ENCODE assay signal across 8 cellular contexts in the genomic region with DNA sequence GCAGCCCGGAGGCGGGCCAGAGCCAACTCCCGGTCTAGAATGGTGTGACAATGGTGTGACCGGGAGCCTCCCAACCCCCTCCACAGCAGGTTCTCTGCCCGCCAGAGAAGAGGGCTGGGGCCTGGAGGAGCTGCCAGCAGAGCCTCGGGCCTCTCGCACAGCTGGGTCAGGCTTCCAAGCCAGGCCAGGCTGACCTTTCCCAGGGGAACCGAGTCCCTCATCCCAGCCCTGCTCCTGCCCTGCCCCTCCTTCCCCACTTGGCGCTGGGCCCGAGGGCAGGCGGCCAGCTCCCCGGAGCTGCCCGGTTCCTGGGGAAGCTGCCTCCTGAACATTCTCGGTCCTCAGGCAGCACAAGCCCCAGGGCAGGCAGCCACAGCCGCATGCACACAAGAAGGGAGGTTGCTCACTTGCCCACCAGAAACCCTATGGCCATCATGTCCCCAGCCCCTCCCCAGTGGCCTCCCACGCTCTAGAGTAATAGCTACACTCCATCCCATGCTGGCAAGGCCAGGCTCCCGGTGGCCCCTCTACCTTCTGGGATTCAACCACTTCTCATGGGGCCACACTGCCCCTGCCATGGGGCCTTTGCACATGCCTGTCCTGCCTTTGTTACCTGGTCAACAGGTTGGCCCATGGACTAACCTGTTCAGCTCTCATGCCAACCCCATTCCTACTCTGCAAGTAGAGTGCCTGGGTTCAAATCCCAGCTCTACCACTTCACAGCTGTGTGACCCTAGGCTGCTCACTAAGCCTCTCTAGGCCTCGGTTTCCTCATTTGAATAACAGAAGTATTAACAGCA.
DNase-seq lines count a peak whose midpoint lies in the region; ATAC-seq, FAIRE-seq and TF ChIP-seq lines count a peak whose summit lies in the region.

No MANE protein-coding gene starts in this region.

- H3K36me3 Mint-ChIP-seq in stimulated activated memory B cell treated with anti-CD40 and anti-IgM and Interleukin-4, amounts not matched to agents 10 μg/mL and 1 μg/mL and 100 μg/mL, for 72 hours, result peaks cover 46% of the 10 kb centered on the region

- H3K4me1 Mint-ChIP-seq in stimulated activated memory B cell treated with anti-CD40 and anti-IgM and Interleukin-4, amounts not matched to agents 10 μg/mL and 1 μg/mL and 100 μg/mL, for 72 hours, result peaks cover 64% of the 10 kb centered on the region

- in situ Hi-C loops in brain microvascular endothelial cell (cut with HindIII; ENCODE audit: low pct_ligation_motif_present, low sequenced_read_pairs), result loop anchor here (25.0 kb wide), 1 partner anchor 369 kb away; no protein-coding TSS in a partner anchor

- H3K27me3 Mint-ChIP-seq in stimulated activated memory B cell treated with anti-CD40 and anti-IgM and Interleukin-4, amounts not matched to agents 10 μg/mL and 1 μg/mL and 100 μg/mL, for 72 hours, result no peaks in the 10 kb centered on the region

- H3K27ac ChIP-seq in brain microvascular endothelial cell, result peak overlapping the region; percentile 78

- TF ChIP-seq CTCF in brain microvascular endothelial cell (IDR thresholded peaks at IDR 0.05; ENCODE audit: low read depth, low read length, missing control alignments), result no peak

- peaks cover 24% of the 10 kb centered on the region for H3K36me3 ChIP-seq in brain microvascular endothelial cell (replicated peaks)

- FAIRE-seq in islet of Langerhans (lab: Jason Lieb, UNC), result peak; percentile 9

- no peak for ATAC-seq in stimulated activated memory B cell treated with anti-CD40 and anti-IgM and Interleukin-4, amounts not matched to agents 10 μg/mL and 1 μg/mL and 100 μg/mL, for 72 hours

- H3K9me3 Mint-ChIP-seq in stimulated activated memory B cell treated with anti-CD40 and anti-IgM and Interleukin-4, amounts not matched to agents 10 μg/mL and 1 μg/mL and 100 μg/mL, for 72 hours, result no peaks in the 10 kb centered on the region

- no peak overlapping the region for H3K4me3 Mint-ChIP-seq in stimulated activated memory B cell treated with anti-CD40 and anti-IgM and Interleukin-4, amounts not matched to agents 10 μg/mL and 1 μg/mL and 100 μg/mL, for 72 hours

- H3K27ac Mint-ChIP-seq in stimulated activated memory B cell treated with anti-CD40 and anti-IgM and Interleukin-4, amounts not matched to agents 10 μg/mL and 1 μg/mL and 100 μg/mL, for 72 hours, result peak overlapping the region; percentile 92

- DNase-seq in NCI-H2081 (lab: John Stamatoyannopoulos, UW) (peak; percentile 52 to 75), NCI-H2081 treated with DMSO at 0.1 percent for 48 hours (lab: John Stamatoyannopoulos, UW) (no peak), brain microvascular endothelial cell (peak; percentile 35), NAMALWA (ENCODE audit: low spot score) (no peak), LoVo (ENCODE audit: low spot score) (no peak)
- DNase-seq in activated CD4-positive, alpha-beta T cell treated with anti-CD3 and anti-CD28 coated beads for 1 hour, result no peak

- no peak overlapping the region for H3K4me3 ChIP-seq in brain microvascular endothelial cell (ENCODE audit: low read depth, low read length)

- H3K27me3 ChIP-seq in brain microvascular endothelial cell (replicated peaks), result no peaks in the 10 kb centered on the region

Comparison
In these comparisons a context has a peak if more than half of its experiments do, and no peak if none do; other contexts are left out.
1. DNase-seq: peak in NCI-H2081 (2 of 2) and brain microvascular endothelial cell (single experiment); none in NCI-H2081 treated with DMSO at 0.1 percent for 48 hours (single experiment), NAMALWA (single experiment), activated CD4-positive, alpha-beta T cell treated with anti-CD3 and anti-CD28 coated beads for 1 hour (single experiment) and LoVo (single experiment).